Comparison of ENCODE assay signal across 1 cellular context in the genomic region with DNA sequence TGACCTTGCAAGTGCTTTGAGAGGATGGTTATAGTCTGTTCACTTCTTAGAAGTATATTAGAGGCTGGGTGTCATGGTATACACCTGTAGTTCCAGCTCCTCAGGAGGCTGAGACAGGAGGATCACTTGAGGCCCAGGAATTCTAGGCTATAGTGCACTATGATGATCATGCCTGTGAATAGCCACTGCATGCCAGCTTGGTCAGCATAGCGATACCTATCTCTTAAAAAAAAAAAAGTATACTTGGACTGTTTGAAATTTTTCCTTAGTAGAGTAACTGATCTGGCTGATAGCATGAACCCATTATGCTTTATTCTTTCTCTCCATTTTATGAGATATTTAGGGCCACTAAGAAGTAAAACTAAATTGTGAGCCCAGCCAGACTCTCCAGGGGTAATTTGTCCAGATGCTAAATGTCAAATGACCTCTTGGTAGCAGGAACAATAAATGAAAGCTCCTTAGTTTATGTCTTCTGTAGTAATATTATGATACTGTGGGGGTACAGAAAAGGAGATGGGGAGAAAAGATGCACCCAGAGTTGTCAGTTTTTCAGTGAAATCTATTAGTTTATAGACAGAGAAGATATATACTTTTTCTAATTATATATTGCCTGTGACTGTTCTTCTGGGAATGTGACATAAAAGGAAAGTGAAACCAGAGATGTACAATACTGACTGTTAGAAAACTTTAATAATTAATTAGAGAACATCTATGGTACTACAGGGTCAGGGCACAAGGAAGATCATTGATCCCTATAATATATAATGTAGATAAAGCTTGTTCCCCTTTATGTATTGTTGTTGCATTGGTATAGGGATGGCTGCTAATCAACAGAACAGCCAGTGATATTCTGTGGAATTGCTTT.
TF ChIP-seq lines count a peak whose summit lies in the region.

No MANE protein-coding gene starts in this region.

TF ChIP-seq in SK-N-SH treated with all-trans-retinoic acid at 6 μM for 48 hours, 23 proteins besides CTCF, POLR2A, EP300 and RAD21 (continued from another document):
- TF ChIP-seq, protein P1, sequence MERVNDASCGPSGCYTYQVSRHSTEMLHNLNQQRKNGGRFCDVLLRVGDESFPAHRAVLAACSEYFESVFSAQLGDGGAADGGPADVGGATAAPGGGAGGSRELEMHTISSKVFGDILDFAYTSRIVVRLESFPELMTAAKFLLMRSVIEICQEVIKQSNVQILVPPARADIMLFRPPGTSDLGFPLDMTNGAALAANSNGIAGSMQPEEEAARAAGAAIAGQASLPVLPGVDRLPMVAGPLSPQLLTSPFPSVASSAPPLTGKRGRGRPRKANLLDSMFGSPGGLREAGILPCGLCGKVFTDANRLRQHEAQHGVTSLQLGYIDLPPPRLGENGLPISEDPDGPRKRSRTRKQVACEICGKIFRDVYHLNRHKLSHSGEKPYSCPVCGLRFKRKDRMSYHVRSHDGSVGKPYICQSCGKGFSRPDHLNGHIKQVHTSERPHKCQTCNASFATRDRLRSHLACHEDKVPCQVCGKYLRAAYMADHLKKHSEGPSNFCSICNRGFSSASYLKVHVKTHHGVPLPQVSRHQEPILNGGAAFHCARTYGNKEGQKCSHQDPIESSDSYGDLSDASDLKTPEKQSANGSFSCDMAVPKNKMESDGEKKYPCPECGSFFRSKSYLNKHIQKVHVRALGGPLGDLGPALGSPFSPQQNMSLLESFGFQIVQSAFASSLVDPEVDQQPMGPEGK (CRISPR knock-in tag; IDR thresholded peaks at IDR 0.05; ENCODE audit: borderline replicate concordance): no peak
- TF ChIP-seq CSDC2 (CRISPR knock-in tag; IDR thresholded peaks at IDR 0.05): peak; percentile 72; the same call in 1 of the 2 replicates
- TF ChIP-seq ISL1 (CRISPR knock-in tag; IDR thresholded peaks at IDR 0.05): peak; percentile 91
- TF ChIP-seq SNAI2 (CRISPR knock-in tag; IDR thresholded peaks at IDR 0.05): peak; percentile 90
- TF ChIP-seq TCF4 (CRISPR knock-in tag; IDR thresholded peaks at IDR 0.05; ENCODE audit: borderline replicate concordance): no peak
- TF ChIP-seq, protein P2, sequence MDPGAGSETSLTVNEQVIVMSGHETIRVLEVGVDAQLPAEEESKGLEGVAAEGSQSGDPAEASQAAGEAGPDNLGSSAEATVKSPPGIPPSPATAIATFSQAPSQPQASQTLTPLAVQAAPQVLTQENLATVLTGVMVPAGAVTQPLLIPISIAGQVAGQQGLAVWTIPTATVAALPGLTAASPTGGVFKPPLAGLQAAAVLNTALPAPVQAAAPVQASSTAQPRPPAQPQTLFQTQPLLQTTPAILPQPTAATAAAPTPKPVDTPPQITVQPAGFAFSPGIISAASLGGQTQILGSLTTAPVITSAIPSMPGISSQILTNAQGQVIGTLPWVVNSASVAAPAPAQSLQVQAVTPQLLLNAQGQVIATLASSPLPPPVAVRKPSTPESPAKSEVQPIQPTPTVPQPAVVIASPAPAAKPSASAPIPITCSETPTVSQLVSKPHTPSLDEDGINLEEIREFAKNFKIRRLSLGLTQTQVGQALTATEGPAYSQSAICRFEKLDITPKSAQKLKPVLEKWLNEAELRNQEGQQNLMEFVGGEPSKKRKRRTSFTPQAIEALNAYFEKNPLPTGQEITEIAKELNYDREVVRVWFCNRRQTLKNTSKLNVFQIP (CRISPR knock-in tag; IDR thresholded peaks at IDR 0.05; ENCODE audit: borderline replicate concordance, low read depth): no peak; the same call in 1 of the 2 replicates
- no peak for TF ChIP-seq OSR1 (CRISPR knock-in tag; IDR thresholded peaks at IDR 0.05)
- TF ChIP-seq, protein P3, sequence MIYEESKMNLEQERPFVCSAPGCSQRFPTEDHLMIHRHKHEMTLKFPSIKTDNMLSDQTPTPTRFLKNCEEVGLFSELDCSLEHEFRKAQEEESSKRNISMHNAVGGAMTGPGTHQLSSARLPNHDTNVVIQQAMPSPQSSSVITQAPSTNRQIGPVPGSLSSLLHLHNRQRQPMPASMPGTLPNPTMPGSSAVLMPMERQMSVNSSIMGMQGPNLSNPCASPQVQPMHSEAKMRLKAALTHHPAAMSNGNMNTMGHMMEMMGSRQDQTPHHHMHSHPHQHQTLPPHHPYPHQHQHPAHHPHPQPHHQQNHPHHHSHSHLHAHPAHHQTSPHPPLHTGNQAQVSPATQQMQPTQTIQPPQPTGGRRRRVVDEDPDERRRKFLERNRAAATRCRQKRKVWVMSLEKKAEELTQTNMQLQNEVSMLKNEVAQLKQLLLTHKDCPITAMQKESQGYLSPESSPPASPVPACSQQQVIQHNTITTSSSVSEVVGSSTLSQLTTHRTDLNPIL (CRISPR knock-in tag; IDR thresholded peaks at IDR 0.05; ENCODE audit: low read depth): peak; percentile 37; the same call in 1 of the 2 replicates
- no peak for TF ChIP-seq ZNF8 (CRISPR knock-in tag; IDR thresholded peaks at IDR 0.05)
- TF ChIP-seq ZFP30 (CRISPR knock-in tag; IDR thresholded peaks at IDR 0.05): 0 out of 2 replicates have a peak, but pooled peaks have one; percentile 32
TF ChIP-seq in SK-N-SH treated with all-trans-retinoic acid at 6 μM for 48 hours: peak in this region for 7.
